ENCODE assay signal across 25 cellular contexts in genomic region chr3:129553171-129553570, GRCh38. TPM values are rescaled to one million over a fixed set of nuclear protein-coding genes. Genes with fewer than 3 reads are reported as not detected.
A peak's percentile ranks its signal among the peaks of the same experiment; 100 is the strongest.
DNase-seq lines count a peak whose midpoint lies in the region; ATAC-seq and TF ChIP-seq lines count a peak whose summit lies in the region.
"Had no signal": no experiment of that assay in that cellular context is flagged by ENCODE, and none has a peak within 500 bp of the region (broad histone marks: within the 10 kb centered on the region; RNA-seq: fewer than 3 reads in every experiment).

No MANE protein-coding gene starts in this region.

- H3K9me3 ChIP-seq in ovary = no peaks in the 10 kb centered on the region
- H3K9me3 ChIP-seq: A549, breast epithelium, lower lobe of right lung had no signal

- peak overlapping the region; percentile 78 to 97 (median 83) for H3K27ac Mint-ChIP-seq in brain
- H3K27ac Mint-ChIP-seq: activated CD4-positive, alpha-beta T cell treated with anti-CD3 and anti-CD28 coated beads, Interleukin-2, amount 10 ng/mL, durations not matched to agents 7 days and 5 days; activated T-cell treated with anti-CD3 and anti-CD28 coated beads, Interleukin-2, amount 50 U/mL, for 72 hours; T-helper 1 cell treated with Interleukin-12 subunit alpha and Interleukin-12 subunit beta and Interleukin-4 antibody, amounts not matched to agents 30 μg/mL and 1 μg/mL, for 36 hours had no signal

- peak; percentile 20 for DNase-seq in NCI-H345 (lab: John Stamatoyannopoulos, UW)
- DNase-seq in NCI-H345 treated with DMSO at 0.1 percent for 48 hours (lab: John Stamatoyannopoulos, UW; ENCODE audit: unreplicated experiment) = no peak
- no peak for DNase-seq in HL-60 (ENCODE audit: low read depth in 1 of 2, low spot score in 1 of 2)
- no peak for DNase-seq in ovary
- DNase-seq in NCI-H187 treated with DMSO at 0.1 percent for 48 hours (lab: John Stamatoyannopoulos, UW) = no peak
- no peak for DNase-seq in cortex of kidney (lab: John Stamatoyannopoulos, UW)
- DNase-seq: amniotic stem cell, HCEC 1CT, lower lobe of right lung, NCI-H2081 treated with DMSO at 0.1 percent for 48 hours, occipital lobe, RPMI8226 had no signal

- H3K9me3 Mint-ChIP-seq in brain = peaks cover 0 to 2% (median 0%) of the 10 kb centered on the region in 5 experiments
- H3K9me3 Mint-ChIP-seq: activated CD4-positive, alpha-beta T cell treated with anti-CD3 and anti-CD28 coated beads, Interleukin-2, amount 10 ng/mL, durations not matched to agents 7 days and 5 days; activated T-cell treated with anti-CD3 and anti-CD28 coated beads, Interleukin-2, amount 50 U/mL, for 72 hours; T-helper 1 cell treated with Interleukin-12 subunit alpha and Interleukin-12 subunit beta and Interleukin-4 antibody, amounts not matched to agents 30 μg/mL and 1 μg/mL, for 36 hours had no signal

- no peak overlapping the region for H3K4me3 Mint-ChIP-seq in brain
- H3K4me3 Mint-ChIP-seq: activated CD4-positive, alpha-beta T cell treated with anti-CD3 and anti-CD28 coated beads, Interleukin-2, amount 10 ng/mL, durations not matched to agents 7 days and 5 days; T-helper 1 cell treated with Interleukin-12 subunit alpha and Interleukin-12 subunit beta and Interleukin-4 antibody, amounts not matched to agents 30 μg/mL and 1 μg/mL, for 36 hours had no signal

- no peaks in the 10 kb centered on the region for H3K27me3 Mint-ChIP-seq in brain

- no peaks in the 10 kb centered on the region for H3K36me3 ChIP-seq in ovary
- H3K36me3 ChIP-seq: breast epithelium had no signal

- no peaks in the 10 kb centered on the region for H3K36me3 Mint-ChIP-seq in brain

- peak overlapping the region; percentile 82 for H3K27ac ChIP-seq in HL-60 (replicated peaks)
- H3K27ac ChIP-seq in ovary = peak overlapping the region; percentile 66 to 72
- H3K27ac ChIP-seq: lower lobe of right lung, VCaP had no signal

- no peak for TF ChIP-seq POLR2A in ovary (IDR thresholded peaks at IDR 0.05)

- H3K27me3 ChIP-seq in HL-60 (ENCODE audit: insufficient read depth, poor library complexity, severe bottlenecking) (no peaks in the 10 kb centered on the region), ovary (no peaks in the 10 kb centered on the region)
- H3K27me3 ChIP-seq: breast epithelium had no signal

- ATAC-seq in HG02623 (IDR thresholded peaks at IDR 0.05; ENCODE audit: unreplicated experiment) = no peak
- ATAC-seq: A549; activated T-cell treated with anti-CD3 and anti-CD28 coated beads, Interleukin-2, amount 50 U/mL, for 72 hours; lower lobe of right lung had no signal

- no peak for TF ChIP-seq CTCF in HL-60 (IDR thresholded peaks at IDR 0.05; ENCODE audit: insufficient read depth, low read length)
- TF ChIP-seq CTCF in brain (conservative IDR thresholded peaks at IDR 0.05) = no peak
- no peak for TF ChIP-seq CTCF in ovary (IDR thresholded peaks at IDR 0.05)

- H3K4me3 ChIP-seq in HL-60 (replicated peaks; ENCODE audit: insufficient read depth, low read length) (no peak overlapping the region), ovary (no peak overlapping the region)
- H3K4me3 ChIP-seq: A549, breast epithelium, coronary artery, lower lobe of right lung, smooth muscle cell had no signal

- TF ChIP-seq EP300 in ovary (IDR thresholded peaks at IDR 0.05) = no peak

- WGBS in ovary, 3 donors = 68 to 75% (median 70%) methylated on average over 5 to 6 of the region's 6 CpGs

- intact Hi-C loops in ovary (cut with DNase I) = no loop called here

- H3K4me1 Mint-ChIP-seq in brain = peaks cover 68% of the 10 kb centered on the region

- peaks cover 15% of the 10 kb centered on the region for H3K4me1 ChIP-seq in ovary (ENCODE audit: insufficient read depth)
- H3K4me1 ChIP-seq: breast epithelium had no signal

RNA-seq across cellular contexts. Expression of gene H1-8, which starts 10.2 kb away (rescaled TPM):
- polyA plus RNA-seq in brain (ENCODE audit: insufficient read depth, low read depth, low replicate concordance) = not detected
- total RNA-seq in ovary = not detected
- polyA plus RNA-seq in ovary = under 1 TPM in 1 of 2 donors, not detected in 1; 0.27 TPM
- total RNA-seq: activated CD4-positive, alpha-beta T cell treated with anti-CD3 and anti-CD28 coated beads, Interleukin-2, amount 10 ng/mL, durations not matched to agents 7 days and 5 days; activated T-cell treated with anti-CD3 and anti-CD28 coated beads, Interleukin-2, amount 50 U/mL, for 72 hours; breast epithelium; fibroblast of lung; lower lobe of right lung; occipital lobe; smooth muscle cell; ureter had no signal
- polyA plus RNA-seq: A549, BJ, fibroblast of lung, smooth muscle cell had no signal

RNA-seq across cellular contexts. Expression of gene RHO, which starts 24.7 kb away (rescaled TPM):
- polyA plus RNA-seq in brain (ENCODE audit: insufficient read depth, low read depth, low replicate concordance) (not detected), ovary (not detected)
- total RNA-seq in ovary = under 1 TPM in 2 of 7 donors, not detected in 5; 0.13 to 0.24 TPM
- total RNA-seq: activated CD4-positive, alpha-beta T cell treated with anti-CD3 and anti-CD28 coated beads, Interleukin-2, amount 10 ng/mL, durations not matched to agents 7 days and 5 days; activated T-cell treated with anti-CD3 and anti-CD28 coated beads, Interleukin-2, amount 50 U/mL, for 72 hours; fibroblast of lung; lower lobe of right lung; occipital lobe; ureter had no signal
- polyA plus RNA-seq: BJ, fibroblast of lung, smooth muscle cell had no signal

RNA-seq across cellular contexts. Expression of gene PLXND1, which starts 53.3 kb away (rescaled TPM):
- polyA plus RNA-seq in brain (ENCODE audit: insufficient read depth, low read depth, low replicate concordance) (151 TPM), ovary (100 to 1,000 TPM in 1 of 2 donors, 10 to 100 TPM in 1; 55.2 to 120 TPM)
- 100 to 1,000 TPM in 1 of 7 donors, 10 to 100 TPM in 6; 21.6 to 111 (median 57.1) TPM for total RNA-seq in ovary
